Comparison of ENCODE assay signal across 29 cellular contexts in the genomic region with DNA sequence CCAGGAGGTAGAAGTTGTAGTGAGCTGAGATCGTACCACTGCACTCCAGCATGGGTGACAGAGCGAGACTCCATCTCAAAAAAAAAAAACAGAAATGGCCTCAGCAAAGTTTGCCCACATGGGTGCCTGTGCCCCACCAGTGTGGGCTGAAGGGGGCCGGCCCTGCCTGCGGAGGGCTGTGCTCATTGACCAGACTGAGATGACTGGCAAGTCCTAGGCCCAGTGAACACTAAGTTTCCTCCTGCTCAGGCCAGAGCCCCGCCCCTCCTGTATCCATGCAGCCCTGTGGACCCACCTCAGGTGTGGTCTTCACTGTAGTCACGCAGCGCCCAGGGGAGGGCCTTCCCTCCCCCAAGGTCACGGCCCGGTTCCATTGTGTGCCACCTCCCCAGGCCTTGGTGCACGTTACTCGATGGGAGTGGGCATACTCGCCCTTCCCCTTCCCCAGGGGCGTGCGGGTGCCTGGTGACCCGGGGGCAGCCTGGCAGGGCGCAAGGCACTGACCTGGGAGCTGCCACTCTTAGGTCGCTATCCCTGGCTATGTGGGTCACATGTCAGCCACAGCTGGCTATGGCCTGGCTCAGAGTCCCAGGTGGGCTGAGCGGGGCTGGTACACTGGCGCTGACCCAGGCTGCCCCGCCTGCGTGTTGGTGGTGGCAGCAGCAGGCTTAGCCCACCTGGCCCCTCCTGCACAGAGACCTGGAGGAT. TPM values are rescaled to one million over a fixed set of nuclear protein-coding genes. Genes with fewer than 3 reads are reported as not detected.
A peak's percentile ranks its signal among the peaks of the same experiment; 100 is the strongest.
DNase-seq lines count a peak whose midpoint lies in the region; ATAC-seq, FAIRE-seq and TF ChIP-seq lines count a peak whose summit lies in the region.
"Had no signal": no experiment of that assay in that cellular context is flagged by ENCODE, and none has a peak within 500 bp of the region (broad histone marks: within the 10 kb centered on the region; RNA-seq: fewer than 3 reads in every experiment).

No MANE protein-coding gene starts in this region.

- H3K27me3 Mint-ChIP-seq in WTC11 (ENCODE audit: low read depth) (no peaks in the 10 kb centered on the region), immature natural killer cell (ENCODE audit: low read depth in 3 of 3) (peaks cover 0 to 2% (median 0%) of the 10 kb centered on the region in 3 donors)
- H3K27me3 Mint-ChIP-seq: activated B cell treated with CpG ODN at 0.5 μM for 24 hours; activated naive CD8-positive, alpha-beta T cell; IgD-negative memory B cell; naive thymus-derived CD4-positive, alpha-beta T cell had no signal

- H3K9ac ChIP-seq in HepG2 (ENCODE audit: insufficient read depth, low read depth, low read length): no peak overlapping the region
- no peak overlapping the region for H3K9ac ChIP-seq in Karpas-422 (ENCODE audit: low read length)

- POLR2A ChIA-PET in HepG2 (lab: Yijun Ruan, JAX) (interaction anchor here (1.7 kb wide), 1 partner anchor 40 kb away, joined by 5 read pairs; no protein-coding TSS in a partner anchor), WTC11 (lab: Charles Lee) (interaction anchor here (0.6 kb wide), 1 partner anchor 959 kb away, joined by 3 read pairs; no protein-coding TSS in a partner anchor)

- no peak for TF ChIP-seq POLR2A in HepG2 (IDR thresholded peaks at IDR 0.05; ENCODE audit: insufficient read depth in 1 of 2, low read depth in 2 of 2, low read length in 2 of 2)
- TF ChIP-seq POLR2A in right lobe of liver (IDR thresholded peaks at IDR 0.05): no peak

- CTCF ChIA-PET in HepG2 (lab: Yijun Ruan, JAX; ENCODE audit: low intra/inter-chr PET ratio, low total read pairs): interaction anchor here (1.2 kb wide), 1 partner anchor 56 kb away, joined by 3 read pairs; no protein-coding TSS in a partner anchor
- CTCF ChIA-PET in WTC11 (lab: Charles Lee): interaction anchor here (0.6 to 0.7 kb wide), 2 partner anchors 39 to 63 kb away, joined by 3 read pairs; no protein-coding TSS in a partner anchor

- H3K9me3 ChIP-seq in HepG2 (ENCODE audit: low read length) (no peaks in the 10 kb centered on the region), right lobe of liver (no peaks in the 10 kb centered on the region), Karpas-422 (ENCODE audit: low read length) (no peaks in the 10 kb centered on the region)
- H3K9me3 ChIP-seq: Caco-2, colonic mucosa, psoas muscle, transverse colon had no signal

- ATAC-seq in HepG2 (no peak), right lobe of liver (no peak), WTC11 (peak; percentile 7; the same call in 1 of the 2 replicates)
- ATAC-seq: naive thymus-derived CD4-positive, alpha-beta T cell; psoas muscle had no signal

- in situ Hi-C loops in HepG2 (cut with HindIII; ENCODE audit: extremely low pct_ligation_motif_present, low pct_unique_long_range_greater_than_20kb): loop anchor here (5.0 kb wide), 1 partner anchor 53 kb away; no protein-coding TSS in a partner anchor

- no peak overlapping the region for H3K27ac ChIP-seq in HepG2 (ENCODE audit: extremely low read length, insufficient read depth, low read length)
- no peak overlapping the region for H3K27ac ChIP-seq in right lobe of liver
- no peak overlapping the region for H3K27ac ChIP-seq in Karpas-422 (ENCODE audit: low read length)
- H3K27ac ChIP-seq: colonic mucosa, psoas muscle, transverse colon had no signal

- H4K20me1 ChIP-seq in HepG2 (ENCODE audit: insufficient read depth, low read length) (no peaks in the 10 kb centered on the region), Karpas-422 (ENCODE audit: insufficient read depth, low read depth, low read length) (no peaks in the 10 kb centered on the region)

- H3K9me3 Mint-ChIP-seq in WTC11 (peaks cover 8% of the 10 kb centered on the region), immature natural killer cell (no peaks in the 10 kb centered on the region)
- H3K9me3 Mint-ChIP-seq: activated B cell treated with CpG ODN at 0.5 μM for 24 hours; IgD-negative memory B cell; naive thymus-derived CD4-positive, alpha-beta T cell had no signal

- FAIRE-seq in HepG2 (lab: Jason Lieb, UNC): no peak
- FAIRE-seq: bronchial epithelial cell, kidney had no signal

- H3K36me3 ChIP-seq in HepG2 (replicated peaks in 1 of 2; ENCODE audit: control insufficient read depth in 1 of 2, insufficient read depth in 2 of 2, low read length in 2 of 2): peaks cover 17 to 28% of the 10 kb centered on the region in 2 experiments; a peak in 4 of 5 replicates
- peaks cover 0 to 30% (median 15%) of the 10 kb centered on the region in 4 donors for H3K36me3 ChIP-seq in right lobe of liver
- H3K36me3 ChIP-seq in Karpas-422 (ENCODE audit: insufficient read depth, low read length): no peaks in the 10 kb centered on the region

- H2AFZ ChIP-seq in HepG2 (ENCODE audit: low read length) (no peak overlapping the region), Karpas-422 (ENCODE audit: low read length) (no peak overlapping the region)

- H3K4me1 ChIP-seq in HepG2 (ENCODE audit: insufficient read depth, low read length): no peaks in the 10 kb centered on the region
- H3K4me1 ChIP-seq in right lobe of liver: no peaks in the 10 kb centered on the region
- H3K4me1 ChIP-seq in Karpas-422 (ENCODE audit: low read length): no peaks in the 10 kb centered on the region
- H3K4me1 ChIP-seq: Caco-2, colonic mucosa, psoas muscle, transverse colon had no signal

- no peak overlapping the region for H3K4me3 Mint-ChIP-seq in WTC11
- H3K4me3 Mint-ChIP-seq in immature natural killer cell: no peak overlapping the region
- H3K4me3 Mint-ChIP-seq: activated B cell treated with CpG ODN at 0.5 μM for 24 hours; activated naive CD8-positive, alpha-beta T cell; IgD-negative memory B cell; naive thymus-derived CD4-positive, alpha-beta T cell had no signal

- H3K4me2 ChIP-seq in HepG2 (ENCODE audit: low read depth, low read length) (no peak overlapping the region), Karpas-422 (ENCODE audit: low read depth, low read length, poor library complexity, severe bottlenecking) (no peak overlapping the region)

- peaks cover 6% of the 10 kb centered on the region for H3K4me1 Mint-ChIP-seq in WTC11
- H3K4me1 Mint-ChIP-seq in immature natural killer cell: peaks cover 0 to 2% of the 10 kb centered on the region in 2 donors

- no peak for TF ChIP-seq RAD21 in HepG2 (CRISPR knock-in tag; IDR thresholded peaks at IDR 0.05)

- intact Hi-C loops in HepG2 (cut with micrococcal nuclease; ENCODE audit: unreplicated experiment) (no loop called here), right lobe of liver (cut with DNase I) (loop anchor here in 1 of 2 donors (5.0 kb wide), 1 partner anchor 53 kb away; no protein-coding TSS in a partner anchor)

- H3K4me3 ChIP-seq in HepG2 (replicated peaks in 1 of 3; ENCODE audit: insufficient read depth in 1 of 3, low read depth in 2 of 3, low read length in 3 of 3) (no peak overlapping the region), right lobe of liver (no peak overlapping the region), Karpas-422 (ENCODE audit: low read length) (no peak overlapping the region)
- H3K4me3 ChIP-seq: colonic mucosa, psoas muscle, transverse colon had no signal

- TF ChIP-seq CTCF in HepG2 (CRISPR knock-in tag; IDR thresholded peaks at IDR 0.05) (no peak), right lobe of liver (IDR thresholded peaks at IDR 0.05) (no peak), WTC11 (IDR thresholded peaks at IDR 0.05) (no peak)

- 89% methylated on average over 9 of the region's 21 CpGs for WGBS in HepG2 (ENCODE audit: low lambda C conversion rate)
- WGBS in right lobe of liver (ENCODE audit: insufficient coverage, low coverage, low lambda C conversion rate, missing lambda C conversion rate): 100% methylated on average over 3 of the region's 21 CpGs

- DNase-seq in HepG2 (ENCODE audit: low spot score) (no peak), right lobe of liver (no peak), Karpas-422 (peak; percentile 69), WTC11 (ENCODE audit: low spot score) (no peak), immature natural killer cell (no peak), SHP77 (lab: John Stamatoyannopoulos, UW) (no peak), NCI-H1417 (lab: John Stamatoyannopoulos, UW) (no peak), HuH-7 (ENCODE audit: low spot score) (no peak)
- DNase-seq: activated B cell treated with CpG ODN at 0.5 μM for 24 hours; anterior cingulate cortex; C1 segment of cervical spinal cord; Caco-2; colonic mucosa; DND-41; head of caudate nucleus; kidney; midbrain; naive thymus-derived CD4-positive, alpha-beta T cell; NCI-H1105; NCI-H2029 treated with DMSO at 0.1 percent for 48 hours; NCI-H526 treated with DMSO at 0.1 percent for 48 hours; occipital lobe; psoas muscle; RPMI8226; T-helper 9 cell; transverse colon had no signal

- no peaks in the 10 kb centered on the region for H3K79me2 ChIP-seq in HepG2 (ENCODE audit: insufficient read depth, low read length)
- H3K79me2 ChIP-seq in Karpas-422 (ENCODE audit: low read length): no peaks in the 10 kb centered on the region

- H3K9me2 ChIP-seq in Karpas-422 (replicated peaks; ENCODE audit: insufficient read depth, low read length): no peaks in the 10 kb centered on the region

- H3K27me3 ChIP-seq in HepG2 (ENCODE audit: control insufficient read depth in 1 of 2, insufficient read depth in 2 of 2, low read length in 2 of 2) (no peaks in the 10 kb centered on the region), right lobe of liver (no peaks in the 10 kb centered on the region), Karpas-422 (ENCODE audit: low read length) (no peaks in the 10 kb centered on the region)
- H3K27me3 ChIP-seq: colonic mucosa, transverse colon had no signal

- H3K27ac Mint-ChIP-seq in WTC11: peak overlapping the region; percentile 53
- no peak overlapping the region for H3K27ac Mint-ChIP-seq in immature natural killer cell
- H3K27ac Mint-ChIP-seq: activated B cell treated with CpG ODN at 0.5 μM for 24 hours; activated naive CD8-positive, alpha-beta T cell; IgD-negative memory B cell had no signal

- no TSS peak for BruUV-seq in HepG2 (replicated peaks; lab: Mats Ljungman, UMichigan)

- peaks cover 27% of the 10 kb centered on the region for H3K36me3 Mint-ChIP-seq in WTC11
- H3K36me3 Mint-ChIP-seq in immature natural killer cell: no peaks in the 10 kb centered on the region
- H3K36me3 Mint-ChIP-seq: activated naive CD8-positive, alpha-beta T cell; IgD-negative memory B cell had no signal

- TF ChIP-seq EP300 in HepG2 (IDR thresholded peaks at IDR 0.05; ENCODE audit: low read depth in 2 of 2, low read length in 2 of 2) (no peak), HepG2 (CRISPR knock-in tag; IDR thresholded peaks at IDR 0.05; ENCODE audit: borderline replicate concordance) (no peak)

RNA-seq across cellular contexts. Expression of a gene that starts 16.1 kb away (rescaled TPM):
- 16.4 and 18.1 TPM in 2 replicates for total RNA-seq in HepG2 (2016; rRNA removed; fragmentation: Illumina TruSeq; extraction: Trizol)
- total RNA-seq in HepG2 (2016; cell fraction: cytosol; rRNA removed; fragmentation: Illumina TruSeq; extraction: Trizol; ENCODE audit: low read depth): 11.2 and 14.6 TPM in 2 replicates
- total RNA-seq in HepG2 (2016; cell fraction: insoluble cytoplasmic fraction; rRNA removed; fragmentation: Illumina TruSeq; extraction: Trizol): 17.0 and 18.3 TPM in 2 replicates
- 23.4 and 24.7 TPM in 2 replicates for total RNA-seq in HepG2 (2016; cell fraction: membrane; rRNA removed; fragmentation: Illumina TruSeq; extraction: Trizol)
- total RNA-seq in HepG2 (2016; cell fraction: nucleus; rRNA removed; fragmentation: Illumina TruSeq; extraction: Trizol): 17.7 and 25.0 TPM in 2 replicates
- polyA plus RNA-seq in HepG2 (2011; rRNA removed): 26.4 and 33.4 TPM in 2 replicates
- 14.8 and 26.4 TPM in 2 replicates for polyA plus RNA-seq in HepG2 (2011; cell fraction: cytosol; rRNA removed)
- polyA plus RNA-seq in HepG2 (2011; cell fraction: nucleus; rRNA removed): 229 and 296 TPM in 2 replicates
- 28.4 and 33.9 TPM in 2 replicates for polyA plus RNA-seq in HepG2 (2012)
- 13.6 and 14.2 TPM in 2 replicates for polyA plus RNA-seq in HepG2 (2016; cell fraction: cytosol; fragmentation: Illumina TruSeq; extraction: Trizol; ENCODE audit: low read depth)
- polyA plus RNA-seq in HepG2 (2016; cell fraction: insoluble cytoplasmic fraction; fragmentation: Illumina TruSeq; extraction: Trizol; ENCODE audit: low read depth): 20.2 and 25.5 TPM in 2 replicates
- 17.5 and 20.7 TPM in 2 replicates for polyA plus RNA-seq in HepG2 (2016; cell fraction: membrane; fragmentation: Illumina TruSeq; extraction: Trizol; ENCODE audit: low read depth)
- polyA plus RNA-seq in HepG2 (2016; cell fraction: nucleus; fragmentation: Illumina TruSeq; extraction: Trizol; ENCODE audit: insufficient read depth, low read depth): 61.5 and 67.7 TPM in 2 replicates
- polyA minus RNA-seq in HepG2 (2011; rRNA and poly(A)+ RNA removed; ENCODE audit: low replicate concordance): 34.0 and 46.7 TPM in 2 replicates
- 23.8 and 25.1 TPM in 2 replicates for polyA minus RNA-seq in HepG2 (2011; cell fraction: cytosol; rRNA and poly(A)+ RNA removed)
- 29.2 and 32.3 TPM in 2 replicates for polyA minus RNA-seq in HepG2 (2011; cell fraction: nucleus; rRNA and poly(A)+ RNA removed)
- total RNA-seq in right lobe of liver: 10 to 100 TPM; 47.5 to 98.2 (median 71.4) TPM
- 2.3 and 4.4 TPM in 2 replicates for total RNA-seq in Karpas-422 (2014; rRNA removed; shearing (Covaris generic); ENCODE audit: low replicate concordance)
- total RNA-seq in WTC11 (2021): 69.0 to 82.4 TPM (median 72.4 TPM) in 3 replicates
- 1 to 10 TPM in 2 of 3 donors, not detected in 1; 1.5 to 2.5 TPM for polyA plus RNA-seq in immature natural killer cell

RNA-seq across cellular contexts. Expression of a gene that starts 18.5 kb away (rescaled TPM):
- total RNA-seq in HepG2 (2016; rRNA removed; fragmentation: Illumina TruSeq; extraction: Trizol): 0.98 and 1.0 TPM in 2 replicates
- total RNA-seq in HepG2 (2016; cell fraction: cytosol; rRNA removed; fragmentation: Illumina TruSeq; extraction: Trizol; ENCODE audit: low read depth): 0.81 and 1.1 TPM in 2 replicates
- 0.56 and 1.3 TPM in 2 replicates for total RNA-seq in HepG2 (2016; cell fraction: insoluble cytoplasmic fraction; rRNA removed; fragmentation: Illumina TruSeq; extraction: Trizol)
- total RNA-seq in HepG2 (2016; cell fraction: membrane; rRNA removed; fragmentation: Illumina TruSeq; extraction: Trizol): 1.6 and 1.9 TPM in 2 replicates
- 1.3 and 1.5 TPM in 2 replicates for total RNA-seq in HepG2 (2016; cell fraction: nucleus; rRNA removed; fragmentation: Illumina TruSeq; extraction: Trizol)
- polyA plus RNA-seq in HepG2 (2011; rRNA removed): 36.7 and 45.2 TPM in 2 replicates
- 20.7 and 22.4 TPM in 2 replicates for polyA plus RNA-seq in HepG2 (2011; cell fraction: cytosol; rRNA removed)
- 219 and 230 TPM in 2 replicates for polyA plus RNA-seq in HepG2 (2011; cell fraction: nucleus; rRNA removed)
- 37.3 and 46.9 TPM in 2 replicates for polyA plus RNA-seq in HepG2 (2012)
- polyA plus RNA-seq in HepG2 (2016; cell fraction: cytosol; fragmentation: Illumina TruSeq; extraction: Trizol; ENCODE audit: low read depth): 0.70 and 1.5 TPM in 2 replicates
- 1.3 and 2.2 TPM in 2 replicates for polyA plus RNA-seq in HepG2 (2016; cell fraction: insoluble cytoplasmic fraction; fragmentation: Illumina TruSeq; extraction: Trizol; ENCODE audit: low read depth)
- polyA plus RNA-seq in HepG2 (2016; cell fraction: membrane; fragmentation: Illumina TruSeq; extraction: Trizol; ENCODE audit: low read depth): 1.5 and 2.0 TPM in 2 replicates
- polyA plus RNA-seq in HepG2 (2016; cell fraction: nucleus; fragmentation: Illumina TruSeq; extraction: Trizol; ENCODE audit: insufficient read depth, low read depth): 3.7 and 4.4 TPM in 2 replicates
- polyA minus RNA-seq in HepG2 (2011; rRNA and poly(A)+ RNA removed; ENCODE audit: low replicate concordance): 12.3 and 14.1 TPM in 2 replicates
- polyA minus RNA-seq in HepG2 (2011; cell fraction: cytosol; rRNA and poly(A)+ RNA removed): 6.8 and 7.6 TPM in 2 replicates
- 30.6 and 31.2 TPM in 2 replicates for polyA minus RNA-seq in HepG2 (2011; cell fraction: nucleus; rRNA and poly(A)+ RNA removed)
- total RNA-seq in right lobe of liver: 10 to 100 TPM in 5 of 6 experiments, 1 to 10 TPM in 1; 8.1 to 50.5 (median 36.8) TPM
- 2.8 and 5.3 TPM in 2 replicates for total RNA-seq in Karpas-422 (2014; rRNA removed; shearing (Covaris generic); ENCODE audit: low replicate concordance)
- 10.0 to 13.3 TPM (median 12.0 TPM) in 3 replicates for total RNA-seq in WTC11 (2021)
- polyA plus RNA-seq in immature natural killer cell: 1 to 10 TPM in 2 of 3 donors, under 1 TPM in 1; 0.43 to 2.4 (median 1.2) TPM
- polyA plus RNA-seq: IgD-negative memory B cell had no signal

RNA-seq across cellular contexts. Expression of a gene that starts 47.5 kb away (rescaled TPM):
- 153 and 186 TPM in 2 replicates for total RNA-seq in HepG2 (2016; rRNA removed; fragmentation: Illumina TruSeq; extraction: Trizol)
- total RNA-seq in HepG2 (2016; cell fraction: cytosol; rRNA removed; fragmentation: Illumina TruSeq; extraction: Trizol; ENCODE audit: low read depth): 171 and 229 TPM in 2 replicates
- total RNA-seq in HepG2 (2016; cell fraction: insoluble cytoplasmic fraction; rRNA removed; fragmentation: Illumina TruSeq; extraction: Trizol): 166 and 191 TPM in 2 replicates
- 186 and 219 TPM in 2 replicates for total RNA-seq in HepG2 (2016; cell fraction: membrane; rRNA removed; fragmentation: Illumina TruSeq; extraction: Trizol)
- 86.2 and 101 TPM in 2 replicates for total RNA-seq in HepG2 (2016; cell fraction: nucleus; rRNA removed; fragmentation: Illumina TruSeq; extraction: Trizol)
- 123 and 142 TPM in 2 replicates for polyA plus RNA-seq in HepG2 (2011; rRNA removed)
- polyA plus RNA-seq in HepG2 (2011; cell fraction: cytosol; rRNA removed): 108 and 239 TPM in 2 replicates
- polyA plus RNA-seq in HepG2 (2011; cell fraction: nucleus; rRNA removed): 125 and 162 TPM in 2 replicates
- 61.3 and 68.1 TPM in 2 replicates for polyA plus RNA-seq in HepG2 (2012)
- polyA plus RNA-seq in HepG2 (2016; cell fraction: cytosol; fragmentation: Illumina TruSeq; extraction: Trizol; ENCODE audit: low read depth): 162 and 202 TPM in 2 replicates
- 128 and 130 TPM in 2 replicates for polyA plus RNA-seq in HepG2 (2016; cell fraction: insoluble cytoplasmic fraction; fragmentation: Illumina TruSeq; extraction: Trizol; ENCODE audit: low read depth)
- polyA plus RNA-seq in HepG2 (2016; cell fraction: membrane; fragmentation: Illumina TruSeq; extraction: Trizol; ENCODE audit: low read depth): 134 and 168 TPM in 2 replicates
- 129 and 133 TPM in 2 replicates for polyA plus RNA-seq in HepG2 (2016; cell fraction: nucleus; fragmentation: Illumina TruSeq; extraction: Trizol; ENCODE audit: insufficient read depth, low read depth)
- polyA minus RNA-seq in HepG2 (2011; rRNA and poly(A)+ RNA removed; ENCODE audit: low replicate concordance): 49.5 and 64.5 TPM in 2 replicates
- 22.7 and 31.5 TPM in 2 replicates for polyA minus RNA-seq in HepG2 (2011; cell fraction: cytosol; rRNA and poly(A)+ RNA removed)
- polyA minus RNA-seq in HepG2 (2011; cell fraction: nucleus; rRNA and poly(A)+ RNA removed): 17.3 and 18.4 TPM in 2 replicates
- 100 to 1,000 TPM in 2 of 6 experiments, 10 to 100 TPM in 4; 38.1 to 252 (median 50.6) TPM for total RNA-seq in right lobe of liver
- 68.1 and 212 TPM in 2 replicates for total RNA-seq in Karpas-422 (2014; rRNA removed; shearing (Covaris generic); ENCODE audit: low replicate concordance)
- 113 to 128 TPM (median 124 TPM) in 3 replicates for total RNA-seq in WTC11 (2021)
- polyA plus RNA-seq in immature natural killer cell: 100 to 1,000 TPM; 155 to 321 (median 203) TPM
